Comparison of ENCODE assay signal across 17 cellular contexts in the genomic region with DNA sequence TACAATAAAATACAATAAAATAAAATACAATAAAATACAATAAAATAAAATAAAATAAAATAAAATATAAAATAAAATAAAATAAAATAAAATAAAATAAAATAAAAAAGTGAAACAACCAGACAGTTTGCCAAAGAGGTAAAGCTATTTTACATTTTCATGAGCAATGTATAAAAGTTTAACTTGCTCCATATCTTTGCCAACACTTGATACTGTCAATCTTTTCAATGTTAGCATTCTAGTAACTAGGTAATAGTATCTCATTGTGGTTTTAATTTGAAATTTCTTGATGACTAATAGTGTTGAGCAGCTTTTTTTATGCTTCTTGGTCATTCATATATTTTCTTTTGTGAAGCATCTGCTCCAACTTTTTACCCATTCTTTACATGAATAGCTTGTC.
"Had no signal": no experiment of that assay in that cellular context is flagged by ENCODE, and none has a peak within 500 bp of the region (broad histone marks: within the 10 kb centered on the region; RNA-seq: fewer than 3 reads in every experiment).

No MANE protein-coding gene starts in this region.

- H3K27ac ChIP-seq: body of pancreas, esophagus muscularis mucosa, thyroid gland had no signal

- H3K4me3 ChIP-seq: body of pancreas, esophagus muscularis mucosa, thyroid gland had no signal

- H3K9me3 Mint-ChIP-seq: central memory CD8-positive, alpha-beta T cell had no signal

- DNase-seq: activated CD4-positive, alpha-beta T cell treated with anti-CD3 and anti-CD28 coated beads for 36 hours; activated CD4-positive, alpha-beta T cell treated with anti-CD3 and anti-CD28 coated beads, Interleukin-2, amount 50 U/mL, for 48 hours; activated T-cell treated with anti-CD3 and anti-CD28 coated beads for 4 hours; amniotic stem cell; body of pancreas; cortex of kidney; islet precursor cell; occipital lobe; retina; stimulated activated CD4-positive, alpha-beta T cell treated with anti-CD3 and anti-CD28 coated beads, Interleukin-2, amount 100 ng/mL, for 24 hours; stimulated activated naive CD4-positive, alpha-beta T cell treated with Interleukin-2 at 50 U/mL for 16 hours; T-helper 2 cell; thyroid gland had no signal

- ATAC-seq: activated CD4-positive, alpha-beta T cell treated with anti-CD3 and anti-CD28 coated beads for 36 hours; body of pancreas; left lobe of liver had no signal

- H3K27me3 Mint-ChIP-seq: activated CD4-positive, alpha-beta T cell treated with anti-CD3 and anti-CD28 coated beads for 36 hours; activated naive CD8-positive, alpha-beta T cell; central memory CD8-positive, alpha-beta T cell had no signal

- H3K27me3 ChIP-seq: body of pancreas, esophagus muscularis mucosa, thyroid gland had no signal

- H3K27ac Mint-ChIP-seq: activated CD4-positive, alpha-beta T cell treated with anti-CD3 and anti-CD28 coated beads for 36 hours; activated naive CD8-positive, alpha-beta T cell had no signal

- H3K4me3 Mint-ChIP-seq: activated CD4-positive, alpha-beta T cell treated with anti-CD3 and anti-CD28 coated beads for 36 hours; activated naive CD8-positive, alpha-beta T cell; central memory CD8-positive, alpha-beta T cell had no signal

- H3K9me3 ChIP-seq: body of pancreas, esophagus muscularis mucosa, thyroid gland had no signal
